In genomic region chr1:107272321-107272720, GRCh38 we compare ENCODE assay signal across 22 cellular contexts.
DNase-seq lines count a peak whose midpoint lies in the region; FAIRE-seq and TF ChIP-seq lines count a peak whose summit lies in the region.
"Had no signal": no experiment of that assay in that cellular context is flagged by ENCODE, and none has a peak within 500 bp of the region (broad histone marks: within the 10 kb centered on the region; RNA-seq: fewer than 3 reads in every experiment).

No MANE protein-coding gene starts in this region.

- CTCF ChIA-PET in mammary epithelial cell (lab: Charles Lee; ENCODE audit: low non-redundant PET) (no interaction called here), MCF 10A (lab: Yijun Ruan, JAX) (interaction anchor here (0.7 to 9.6 kb wide), 4 partner anchors 26 to 477 kb away, joined by 3 to 223 read pairs (median 40); no protein-coding TSS in a partner anchor)

- no peak overlapping the region for H2BK12ac ChIP-seq in trophoblast cell (ENCODE audit: low read length)

- H3K79me2 ChIP-seq in mammary epithelial cell (ENCODE audit: insufficient read depth, low read length) (no peaks in the 10 kb centered on the region), trophoblast cell (ENCODE audit: control insufficient read depth, insufficient read depth, low read length, poor library complexity) (no peaks in the 10 kb centered on the region), hepatocyte (no peaks in the 10 kb centered on the region)

- H2AK5ac ChIP-seq in trophoblast cell (ENCODE audit: low read length): no peak overlapping the region

- no peaks in the 10 kb centered on the region for H3K36me3 ChIP-seq in mammary epithelial cell (ENCODE audit: insufficient read depth, low read length)
- no peaks in the 10 kb centered on the region for H3K36me3 ChIP-seq in bronchial epithelial cell (ENCODE audit: control insufficient read depth, insufficient read depth, low read length)
- no peaks in the 10 kb centered on the region for H3K36me3 ChIP-seq in trophoblast cell (ENCODE audit: control insufficient read depth in 1 of 2, insufficient read depth in 2 of 2, low read length in 2 of 2)
- no peaks in the 10 kb centered on the region for H3K36me3 ChIP-seq in tibial artery
- no peaks in the 10 kb centered on the region for H3K36me3 ChIP-seq in hepatocyte (replicated peaks; ENCODE audit: insufficient read depth, low read depth)
- H3K36me3 ChIP-seq: BLaER1 had no signal

- H4K20me1 ChIP-seq in mammary epithelial cell (ENCODE audit: insufficient read depth, low read length) (no peaks in the 10 kb centered on the region), hepatocyte (ENCODE audit: insufficient read depth, poor library complexity, severe bottlenecking) (no peaks in the 10 kb centered on the region)
- H4K20me1 ChIP-seq: BLaER1 had no signal

- no peaks in the 10 kb centered on the region for H3K79me1 ChIP-seq in trophoblast cell (ENCODE audit: low read length)

- no peak for TF ChIP-seq CTCF in mammary epithelial cell (conservative IDR thresholded peaks at IDR 0.05 in 1 of 2, IDR thresholded peaks at IDR 0.05 in 1 of 2; ENCODE audit: extremely low read depth in 1 of 2, insufficient read depth in 1 of 2, low read depth in 1 of 2, low read length in 2 of 2)
- no peak for TF ChIP-seq CTCF in MCF 10A (IDR thresholded peaks at IDR 0.05; ENCODE audit: unreplicated experiment)
- no peak for TF ChIP-seq CTCF in bronchial epithelial cell (IDR thresholded peaks at IDR 0.05; ENCODE audit: insufficient read depth, low read length, severe bottlenecking)
- TF ChIP-seq CTCF in tibial artery (IDR thresholded peaks at IDR 0.05): no peak
- no peak for TF ChIP-seq CTCF in hepatocyte (IDR thresholded peaks at IDR 0.05; ENCODE audit: poor library complexity)

- H3K18ac ChIP-seq in trophoblast cell (ENCODE audit: low read length): no peak overlapping the region

- H3K9me2 ChIP-seq in hepatocyte (replicated peaks; ENCODE audit: insufficient read depth): no peaks in the 10 kb centered on the region

- peak; percentile 23 for DNase-seq in mammary epithelial cell
- DNase-seq in MCF 10A (ENCODE audit: unreplicated experiment): no peak
- DNase-seq in bronchial epithelial cell (ENCODE audit: low read depth): peak; percentile 27
- DNase-seq in trophoblast cell: peak; percentile 48 to 79
- no peak for DNase-seq in DMS153 (lab: John Stamatoyannopoulos, UW)
- DNase-seq in tibial artery: no peak
- DNase-seq in hepatocyte (ENCODE audit: low spot score): no peak
- DNase-seq: Caco-2; CD4-positive, CD25-positive, alpha-beta regulatory T cell; CD8-positive, alpha-beta T cell; DMS79; EL; GF-D8; H9 had no signal

- no peak overlapping the region for H3K4ac ChIP-seq in trophoblast cell (ENCODE audit: low read depth, low read length)

- H3K27me3 ChIP-seq in mammary epithelial cell (ENCODE audit: insufficient read depth, low read length) (no peaks in the 10 kb centered on the region), bronchial epithelial cell (ENCODE audit: control insufficient read depth, insufficient read depth, low read length) (no peaks in the 10 kb centered on the region), trophoblast cell (ENCODE audit: insufficient read depth, low read length) (no peaks in the 10 kb centered on the region), tibial artery (no peaks in the 10 kb centered on the region), hepatocyte (no peaks in the 10 kb centered on the region)
- H3K27me3 ChIP-seq: BLaER1 had no signal

- H3K9ac ChIP-seq in mammary epithelial cell (ENCODE audit: insufficient read depth, low read length) (no peak overlapping the region), trophoblast cell (ENCODE audit: low read length) (no peak overlapping the region)
- H3K9ac ChIP-seq: BLaER1 had no signal

- H2AFZ ChIP-seq in mammary epithelial cell (ENCODE audit: low read depth, low read length) (no peak overlapping the region), trophoblast cell (ENCODE audit: insufficient read depth, low read length, poor library complexity) (no peak overlapping the region), hepatocyte (no peak overlapping the region)
- H2AFZ ChIP-seq: GM23338 had no signal

- 46% methylated on average over 4 of the region's 4 CpGs for WGBS in mammary epithelial cell (ENCODE audit: low coverage, missing lambda C conversion rate)
- no CpG with 5 or more reads among the region's 4 CpGs for WGBS in trophoblast cell (ENCODE audit: extremely low coverage, insufficient coverage, insufficient read length)
- WGBS in hepatocyte (ENCODE audit: low lambda C conversion rate, missing lambda C conversion rate): 87% methylated on average over 4 of the region's 4 CpGs

- H3K27ac ChIP-seq in mammary epithelial cell (ENCODE audit: insufficient read depth, low read depth, low read length): no peak overlapping the region
- no peak overlapping the region for H3K27ac ChIP-seq in trophoblast cell (ENCODE audit: low read depth, low read length)
- H3K27ac ChIP-seq in tibial artery: no peak overlapping the region
- H3K27ac ChIP-seq in hepatocyte: no peak overlapping the region
- H3K27ac ChIP-seq: 22Rv1, BLaER1, C4-2B had no signal

- no peak overlapping the region for H4K91ac ChIP-seq in trophoblast cell (ENCODE audit: low read depth, low read length)

- no peaks in the 10 kb centered on the region for H3K27me3 Mint-ChIP-seq in MCF 10A (ENCODE audit: insufficient read depth, unreplicated experiment)
- H3K27me3 Mint-ChIP-seq: B cell; CD4-positive, CD25-positive, alpha-beta regulatory T cell had no signal

- H3K4me3 Mint-ChIP-seq in MCF 10A (ENCODE audit: unreplicated experiment): no peak overlapping the region
- H3K4me3 Mint-ChIP-seq: B cell; CD4-positive, CD25-positive, alpha-beta regulatory T cell; CD8-positive, alpha-beta T cell; GM23338; H9 had no signal

- H3K9me3 Mint-ChIP-seq in MCF 10A (ENCODE audit: unreplicated experiment): no peaks in the 10 kb centered on the region
- H3K9me3 Mint-ChIP-seq: CD4-positive, CD25-positive, alpha-beta regulatory T cell; CD8-positive, alpha-beta T cell; GM23338; H9 had no signal

- H3K9me3 ChIP-seq in mammary epithelial cell (replicated peaks; ENCODE audit: insufficient read depth, low read length) (no peaks in the 10 kb centered on the region), trophoblast cell (ENCODE audit: insufficient read depth, low read depth, low read length) (no peaks in the 10 kb centered on the region), tibial artery (no peaks in the 10 kb centered on the region), hepatocyte (ENCODE audit: low read depth) (no peaks in the 10 kb centered on the region)
- H3K9me3 ChIP-seq: BLaER1, Caco-2 had no signal

- POLR2A ChIA-PET in MCF 10A (lab: Yijun Ruan, JAX): interaction anchor here (0.9 to 1.0 kb wide), 2 partner anchors 13 to 257 kb away, joined by 3 read pairs; no protein-coding TSS in a partner anchor

- H4K12ac ChIP-seq in trophoblast cell (ENCODE audit: low read depth, low read length): no peak overlapping the region

- H4K8ac ChIP-seq in trophoblast cell (ENCODE audit: low read depth, low read length): no peak overlapping the region

- H3K4me2 ChIP-seq in mammary epithelial cell (ENCODE audit: insufficient read depth, low read depth, low read length) (no peak overlapping the region), trophoblast cell (ENCODE audit: low read length) (no peak overlapping the region), hepatocyte (no peak overlapping the region)
- H3K4me2 ChIP-seq: BLaER1, GM23338 had no signal

- H3K27ac Mint-ChIP-seq in MCF 10A (ENCODE audit: low read depth, unreplicated experiment): no peak overlapping the region
- H3K27ac Mint-ChIP-seq: B cell; CD8-positive, alpha-beta T cell; GM23338 had no signal

- BruUV-seq in mammary epithelial cell (replicated peaks; lab: Mats Ljungman, UMichigan) (no TSS peak), MCF 10A (replicated peaks; lab: Mats Ljungman, UMichigan) (no TSS peak)

- dilution Hi-C loops in mammary epithelial cell (cut with HindIII; ENCODE audit: low sequenced_read_pairs): no loop called here

- H3K4me1 ChIP-seq in mammary epithelial cell (ENCODE audit: insufficient read depth, low read length) (peaks cover 4% of the 10 kb centered on the region), trophoblast cell (ENCODE audit: control insufficient read depth in 1 of 2, insufficient read depth in 2 of 2, low read length in 2 of 2) (no peaks in the 10 kb centered on the region), tibial artery (no peaks in the 10 kb centered on the region), hepatocyte (ENCODE audit: insufficient read depth) (no peaks in the 10 kb centered on the region)
- H3K4me1 ChIP-seq: Caco-2 had no signal

- H3K14ac ChIP-seq in trophoblast cell (ENCODE audit: low read length): no peak overlapping the region

- in situ Hi-C loops in mammary epithelial cell (cut with MboI; ENCODE audit: low sequenced_read_pairs in 2 of 2): no loop called here

- H3K4me1 Mint-ChIP-seq in MCF 10A (ENCODE audit: insufficient read depth, unreplicated experiment): peaks cover 5% of the 10 kb centered on the region

- no peak overlapping the region for H2BK120ac ChIP-seq in trophoblast cell (ENCODE audit: insufficient read depth, low read length, poor library complexity)

- no peak overlapping the region for H3K23ac ChIP-seq in trophoblast cell (ENCODE audit: low read length)

- FAIRE-seq in bronchial epithelial cell (lab: Jason Lieb, UNC): no peak
- FAIRE-seq: A204.1, GM12891, GM18507 had no signal

- intact Hi-C loops in mammary epithelial cell (cut with micrococcal nuclease): no loop called here
- intact Hi-C loops in MCF 10A (cut with micrococcal nuclease): no loop called here
- intact Hi-C loops in tibial artery (cut with DNase I; ENCODE audit: low total_unique reads): no loop called here

- H2BK5ac ChIP-seq in trophoblast cell (ENCODE audit: low read depth, low read length, poor library complexity): no peak overlapping the region

- no peaks in the 10 kb centered on the region for H3K36me3 Mint-ChIP-seq in MCF 10A (ENCODE audit: insufficient read depth, unreplicated experiment)
- H3K36me3 Mint-ChIP-seq: CD4-positive, CD25-positive, alpha-beta regulatory T cell; CD8-positive, alpha-beta T cell had no signal

- H3K4me3 ChIP-seq in mammary epithelial cell (replicated peaks in 1 of 3; ENCODE audit: insufficient read depth in 1 of 3, low read depth in 2 of 3, low read length in 3 of 3): no peak overlapping the region
- no peak overlapping the region for H3K4me3 ChIP-seq in bronchial epithelial cell (ENCODE audit: low read depth, low read length)
- no peak overlapping the region for H3K4me3 ChIP-seq in trophoblast cell (ENCODE audit: low read depth, low read length)
- H3K4me3 ChIP-seq in tibial artery: no peak overlapping the region
- H3K4me3 ChIP-seq in hepatocyte: no peak overlapping the region
- H3K4me3 ChIP-seq: BLaER1, GM23338 had no signal

Comparison
In these comparisons a context has a peak if more than half of its experiments do, and no peak if none do; other contexts are left out.
1. DNase-seq: peak in mammary epithelial cell (single experiment), bronchial epithelial cell (single experiment) and trophoblast cell (2 of 2); none in MCF 10A (single experiment), DMS153 (single experiment), tibial artery (0 of 2) and hepatocyte (single experiment).